ENCODE assay signal across 29 cellular contexts in genomic region chr2:194907569-194907968, GRCh38.
"Had no signal": no experiment of that assay in that cellular context is flagged by ENCODE, and none has a peak within 500 bp of the region (broad histone marks: within the 10 kb centered on the region; RNA-seq: fewer than 3 reads in every experiment).

No MANE protein-coding gene starts in this region.

- H3K27ac ChIP-seq: adrenal gland, body of pancreas, brain microvascular endothelial cell, breast epithelium, VCaP had no signal

- H3K9me3 ChIP-seq: adrenal gland, body of pancreas had no signal

- H3K4me3 ChIP-seq: adrenal gland, body of pancreas, breast epithelium had no signal

- DNase-seq: activated B cell treated with CpG ODN at 0.5 μM for 24 hours; activated CD4-positive, alpha-beta memory T cell treated with anti-CD3 and anti-CD28 coated beads for 36 hours; activated CD4-positive, alpha-beta T cell treated with anti-CD3 and anti-CD28 coated beads for 4 hours; activated CD4-positive, alpha-beta T cell treated with anti-CD3 and anti-CD28 coated beads, Interleukin-2, amount 10 ng/mL, durations not matched to agents 24 days and 14 days; activated CD4-positive, alpha-beta T cell treated with anti-CD3 and anti-CD28 coated beads, Interleukin-2, amount 50 U/mL, for 1 hour; activated CD4-positive, alpha-beta T cell treated with anti-CD3 and anti-CD28 coated beads, Interleukin-2, amount 50 U/mL, for 4 hours; activated CD4-positive, CD25-positive, alpha-beta regulatory T cell treated with anti-CD3 and anti-CD28 coated beads, Interleukin-2, amount 50 U/mL, for 72 hours; activated CD8-positive, alpha-beta memory T cell treated with anti-CD3 and anti-CD28 coated beads, Interleukin-2, amount 50 U/mL, for 4 hours; activated CD8-positive, alpha-beta T cell treated with anti-CD3 and anti-CD28 coated beads for 36 hours; activated effector memory CD4-positive, alpha-beta T cell treated with anti-CD3 and anti-CD28 coated beads, Interleukin-2, amount 50 U/mL, for 16 hours; activated gamma-delta T cell treated with Interleukin-2 at 50 U/mL for 16 hours; activated naive CD4-positive, alpha-beta T cell; activated naive CD4-positive, alpha-beta T cell treated with anti-CD3 and anti-CD28 coated beads for 36 hours; activated naive CD4-positive, alpha-beta T cell treated with anti-CD3 and anti-CD28 coated beads, Interleukin-2, amount 50 U/mL, for 16 hours; activated naive CD8-positive, alpha-beta T cell treated with anti-CD3 and anti-CD28 coated beads for 36 hours; activated T-cell treated with anti-CD3 and anti-CD28 coated beads for 4 hours; activated T-cell treated with anti-CD3 and anti-CD28 coated beads, Interleukin-2, amount 50 U/mL, for 1 hour; activated T-cell treated with anti-CD3 and anti-CD28 coated beads, Interleukin-2, amount 50 U/mL, for 4 hours; activated T-cell treated with anti-CD3 and anti-CD28 coated beads, Interleukin-2, amount 50 U/mL, for 72 hours; adrenal gland; amniotic stem cell; aorta; body of pancreas; brain microvascular endothelial cell; central memory CD4-positive, alpha-beta T cell; T-helper 17 cell; T1000 had no signal

- H3K36me3 ChIP-seq: adrenal gland, brain microvascular endothelial cell, breast epithelium had no signal

- H3K27me3 ChIP-seq: adrenal gland, body of pancreas, brain microvascular endothelial cell, breast epithelium had no signal

- H3K4me1 ChIP-seq: adrenal gland, body of pancreas, breast epithelium had no signal
